Comparison of ENCODE assay signal across 39 cellular contexts in genomic region chr2:21030983-21031968, GRCh38. TPM values are rescaled to one million over a fixed set of nuclear protein-coding genes. Genes with fewer than 3 reads are reported as not detected.
"Had no signal": no experiment of that assay in that cellular context is flagged by ENCODE, and none has a peak within 500 bp of the region (broad histone marks: within the 10 kb centered on the region; RNA-seq: fewer than 3 reads in every experiment).

No MANE protein-coding gene starts in this region.

- DNase-seq: Karpas-422, Kasumi-1, KG1, MG63, MM.1S, MV-4-11, NCI-H1048, NCI-H1092, NCI-H1092 treated with DMSO at 0.1 percent for 48 hours, NCI-H1105, NCI-H1105 treated with DMSO at 0.1 percent for 48 hours, NCI-H1417, NCI-H1417 treated with DMSO at 0.1 percent for 48 hours, NCI-H1436, NCI-H1436 treated with DMSO at 0.1 percent for 48 hours, NCI-H146, NCI-H1694, NCI-H1694 treated with DMSO at 0.1 percent for 48 hours, NCI-H187, NCI-H187 treated with DMSO at 0.1 percent for 48 hours, NCI-H1930, NCI-H2029, NCI-H2029 treated with DMSO at 0.1 percent for 48 hours, NCI-H2081, NCI-H2081 treated with DMSO at 0.1 percent for 48 hours, NCI-H2107, NCI-H2171, NCI-H2171 treated with DMSO at 0.1 percent for 48 hours, NCI-H2227 treated with DMSO at 0.1 percent for 48 hours, NCI-H226, NCI-H345, NCI-H446, NCI-H446 treated with DMSO at 0.1 percent for 48 hours, NCI-H510A had no signal

- H3K9me3 ChIP-seq: MG63 had no signal

- H3K36me3 ChIP-seq: MG63 had no signal

- H3K9ac ChIP-seq: KMS-11 had no signal

- H3K27me3 ChIP-seq: MG63 had no signal

- H3K27ac ChIP-seq: KMS-11 had no signal

- H3K4me3 ChIP-seq: MG63 had no signal

- H3K4me2 ChIP-seq: KMS-11 had no signal

RNA-seq across cellular contexts. Expression of gene APOB, which starts 12.6 kb away (rescaled TPM):
- total RNA-seq: LHCN-M2, M059J, MCF 10A, NCI-H460 had no signal
